ENCODE assay signal across 8 cellular contexts in genomic region chr16:54467398-54467797, GRCh38.
"Had no signal": no experiment of that assay in that cellular context is flagged by ENCODE, and none has a peak within 500 bp of the region (broad histone marks: within the 10 kb centered on the region; RNA-seq: fewer than 3 reads in every experiment).

No MANE protein-coding gene starts in this region.

- DNase-seq: GDM1, GF-D8 had no signal

- FAIRE-seq: G401.6, GM12878, GM12891, GM12892, GM18507, GM19239 had no signal

- ATAC-seq: GM12878 had no signal

- H3K4me3 ChIP-seq: GM12878 had no signal
